In the genomic region with DNA sequence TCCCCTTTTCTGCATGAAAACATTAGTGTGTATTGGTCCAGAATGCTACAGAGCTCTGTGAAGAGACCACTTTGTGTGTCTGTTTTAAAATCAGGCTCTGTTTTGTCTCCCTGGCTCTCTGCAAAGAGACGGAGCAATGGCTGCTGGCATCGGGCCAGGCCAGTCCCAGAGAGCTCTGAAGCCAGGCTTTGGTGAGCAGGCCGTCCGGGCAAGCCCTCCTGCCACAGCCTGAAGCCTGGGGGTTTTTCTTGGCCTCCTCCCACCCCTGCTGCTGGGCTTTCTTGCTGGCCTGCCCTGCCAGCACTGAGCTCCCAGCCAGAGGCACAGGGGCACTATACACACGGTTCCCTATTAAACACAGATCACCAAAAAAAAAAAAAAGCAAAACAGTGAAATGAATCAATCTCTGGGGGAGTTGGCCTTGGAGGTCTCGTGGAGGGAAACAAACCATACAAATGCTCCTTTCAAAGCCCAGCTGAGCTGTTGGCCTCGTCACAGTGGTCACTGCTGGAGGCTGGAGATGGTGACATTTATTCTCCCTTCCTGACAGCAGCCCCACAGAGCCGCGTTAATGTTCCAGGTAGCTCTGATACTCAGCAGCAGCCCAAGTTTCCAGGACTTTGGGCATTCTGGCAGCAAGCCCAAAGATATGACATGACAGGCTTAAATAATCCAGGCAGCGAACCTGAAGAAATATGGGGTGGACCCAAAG, we compare ENCODE assay signal across 2 cellular contexts.
TF ChIP-seq lines count a peak whose summit lies in the region.

No MANE protein-coding gene starts in this region.

TF ChIP-seq in Ishikawa, 13 proteins besides CTCF, POLR2A, EP300 and RAD21 (continued from another document):
- TF ChIP-seq, protein P1, sequence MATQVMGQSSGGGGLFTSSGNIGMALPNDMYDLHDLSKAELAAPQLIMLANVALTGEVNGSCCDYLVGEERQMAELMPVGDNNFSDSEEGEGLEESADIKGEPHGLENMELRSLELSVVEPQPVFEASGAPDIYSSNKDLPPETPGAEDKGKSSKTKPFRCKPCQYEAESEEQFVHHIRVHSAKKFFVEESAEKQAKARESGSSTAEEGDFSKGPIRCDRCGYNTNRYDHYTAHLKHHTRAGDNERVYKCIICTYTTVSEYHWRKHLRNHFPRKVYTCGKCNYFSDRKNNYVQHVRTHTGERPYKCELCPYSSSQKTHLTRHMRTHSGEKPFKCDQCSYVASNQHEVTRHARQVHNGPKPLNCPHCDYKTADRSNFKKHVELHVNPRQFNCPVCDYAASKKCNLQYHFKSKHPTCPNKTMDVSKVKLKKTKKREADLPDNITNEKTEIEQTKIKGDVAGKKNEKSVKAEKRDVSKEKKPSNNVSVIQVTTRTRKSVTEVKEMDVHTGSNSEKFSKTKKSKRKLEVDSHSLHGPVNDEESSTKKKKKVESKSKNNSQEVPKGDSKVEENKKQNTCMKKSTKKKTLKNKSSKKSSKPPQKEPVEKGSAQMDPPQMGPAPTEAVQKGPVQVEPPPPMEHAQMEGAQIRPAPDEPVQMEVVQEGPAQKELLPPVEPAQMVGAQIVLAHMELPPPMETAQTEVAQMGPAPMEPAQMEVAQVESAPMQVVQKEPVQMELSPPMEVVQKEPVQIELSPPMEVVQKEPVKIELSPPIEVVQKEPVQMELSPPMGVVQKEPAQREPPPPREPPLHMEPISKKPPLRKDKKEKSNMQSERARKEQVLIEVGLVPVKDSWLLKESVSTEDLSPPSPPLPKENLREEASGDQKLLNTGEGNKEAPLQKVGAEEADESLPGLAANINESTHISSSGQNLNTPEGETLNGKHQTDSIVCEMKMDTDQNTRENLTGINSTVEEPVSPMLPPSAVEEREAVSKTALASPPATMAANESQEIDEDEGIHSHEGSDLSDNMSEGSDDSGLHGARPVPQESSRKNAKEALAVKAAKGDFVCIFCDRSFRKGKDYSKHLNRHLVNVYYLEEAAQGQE (IDR thresholded peaks at IDR 0.05; ENCODE audit: low read depth) = no peak
TF ChIP-seq in Ishikawa: peak in this region for 1.

TF ChIP-seq in GM23338, 12 proteins besides CTCF, POLR2A, EP300 and RAD21 (continued from another document):
- TF ChIP-seq, protein P1 (IDR thresholded peaks at IDR 0.05; ENCODE audit: unreplicated experiment) = no peak
- no peak for TF ChIP-seq EZH2 (IDR thresholded peaks at IDR 0.05; ENCODE audit: low read depth, unreplicated experiment)
- TF ChIP-seq NANOG (IDR thresholded peaks at IDR 0.05; ENCODE audit: borderline replicate concordance) = no peak
- TF ChIP-seq CREB1 (CRISPR knock-in tag; IDR thresholded peaks at IDR 0.05; ENCODE audit: low read depth) = no peak
